Comparison of ENCODE assay signal across 12 cellular contexts in the genomic region with DNA sequence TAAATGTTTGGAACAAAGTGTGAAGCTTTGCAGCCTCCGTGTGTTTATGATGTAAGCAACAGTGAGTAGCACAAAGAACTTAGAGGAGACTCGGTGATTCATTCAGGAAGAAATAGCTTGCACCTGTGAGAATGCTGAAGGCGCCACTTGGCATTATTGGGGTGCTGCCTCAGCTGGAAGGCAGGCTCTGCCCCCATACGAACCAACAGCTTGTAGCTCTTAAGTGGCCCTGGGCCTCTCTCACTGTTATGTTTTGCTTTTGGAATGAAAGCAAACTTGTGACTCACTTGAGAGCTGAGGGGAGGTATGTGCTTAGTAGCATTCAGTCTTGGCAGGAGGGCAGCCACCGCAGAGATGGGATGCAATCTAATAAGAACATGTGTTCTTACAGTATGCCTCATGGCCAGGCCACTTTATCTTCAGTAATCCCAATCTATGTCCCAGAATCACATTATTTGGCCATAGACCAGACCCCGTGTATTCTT.
A peak's percentile ranks its signal among the peaks of the same experiment; 100 is the strongest.
DNase-seq lines count a peak whose midpoint lies in the region; FAIRE-seq and TF ChIP-seq lines count a peak whose summit lies in the region.
"Had no signal": no experiment of that assay in that cellular context is flagged by ENCODE, and none has a peak within 500 bp of the region (broad histone marks: within the 10 kb centered on the region; RNA-seq: fewer than 3 reads in every experiment).

No MANE protein-coding gene starts in this region.

- H3K4me3 ChIP-seq in A673 (ENCODE audit: low read depth, low read length, poor library complexity, severe bottlenecking), result no peak overlapping the region
- H3K4me3 ChIP-seq in endodermal cell (ENCODE audit: low read length), result no peak overlapping the region
- no peak overlapping the region for H3K4me3 ChIP-seq in muscle layer of duodenum (ENCODE audit: low read depth in 1 of 2, low read length in 2 of 2)
- no peak overlapping the region for H3K4me3 ChIP-seq in Caco-2 (ENCODE audit: low read depth, low read length)
- H3K4me3 ChIP-seq in CD8-positive, alpha-beta memory T cell (ENCODE audit: low read length), result no peak overlapping the region

- DNase-seq in A673 (ENCODE audit: low spot score) (peak; percentile 37), HTR-8/SVneo (ENCODE audit: insufficient read length, low spot score) (peak; percentile 67), endodermal cell (peak; percentile 50), Caco-2 (no peak), activated gamma-delta T cell (lab: John Stamatoyannopoulos, UW) (no peak), NCI-H1436 treated with DMSO at 0.1 percent for 48 hours (lab: John Stamatoyannopoulos, UW) (no peak)
- DNase-seq in CD8-positive, alpha-beta memory T cell, result no peak
- DNase-seq: NCI-H2029, T-helper 17 cell had no signal

- no TSS peak for BruUV-seq in A673 (replicated peaks; lab: Mats Ljungman, UMichigan)
- no TSS peak for BruUV-seq in Caco-2 (replicated peaks; lab: Mats Ljungman, UMichigan)

- no peaks in the 10 kb centered on the region for H3K9me3 ChIP-seq in A673 (ENCODE audit: low read depth, low read length, poor library complexity, severe bottlenecking)
- H3K9me3 ChIP-seq in endodermal cell (ENCODE audit: control insufficient read depth, low read length), result no peaks in the 10 kb centered on the region
- H3K9me3 ChIP-seq in muscle layer of duodenum (ENCODE audit: control insufficient read depth in 1 of 2, low read length in 2 of 2), result no peaks in the 10 kb centered on the region
- no peaks in the 10 kb centered on the region for H3K9me3 ChIP-seq in Caco-2
- H3K9me3 ChIP-seq in CD8-positive, alpha-beta memory T cell (ENCODE audit: low read length), result no peaks in the 10 kb centered on the region

- peak; percentile 95 for FAIRE-seq in HTR-8/SVneo (lab: Jason Lieb, UNC)

- 71 to 80% methylated on average over 3 to 6 of the region's 6 CpGs for WGBS in endodermal cell (ENCODE audit: insufficient coverage in 1 of 2, insufficient read length in 1 of 2), 2 experiments

- H3K27me3 ChIP-seq in A673 (replicated peaks; ENCODE audit: insufficient read depth, low read depth, low read length, poor library complexity) (no peaks in the 10 kb centered on the region), endodermal cell (ENCODE audit: control insufficient read depth, insufficient read depth, low read length, poor library complexity, severe bottlenecking) (no peaks in the 10 kb centered on the region), muscle layer of duodenum (ENCODE audit: low read depth, low read length) (no peaks in the 10 kb centered on the region), Caco-2 (replicated peaks; ENCODE audit: control insufficient read depth, insufficient read depth, low read length) (no peaks in the 10 kb centered on the region)
- no peaks in the 10 kb centered on the region for H3K27me3 ChIP-seq in CD8-positive, alpha-beta memory T cell (ENCODE audit: insufficient read depth, low read length, poor library complexity, severe bottlenecking)

- H3K27ac ChIP-seq in A673 (ENCODE audit: low read depth, low read length, poor library complexity, severe bottlenecking), result no peak overlapping the region
- no peak overlapping the region for H3K27ac ChIP-seq in endodermal cell (ENCODE audit: low read depth, low read length)
- peak overlapping the region; percentile 61 for H3K27ac ChIP-seq in muscle layer of duodenum (ENCODE audit: low read length)
- no peak overlapping the region for H3K27ac ChIP-seq in CD8-positive, alpha-beta memory T cell (ENCODE audit: low read depth, low read length)
- H3K27ac ChIP-seq: epithelial cell of prostate had no signal

- intact Hi-C loops in A673 (cut with micrococcal nuclease; ENCODE audit: unreplicated experiment), result loop anchor here (5.0 kb wide), 3 partner anchors 365 to 885 kb away; no protein-coding TSS in a partner anchor
- intact Hi-C loops in Caco-2 (cut with micrococcal nuclease; ENCODE audit: unreplicated experiment), result loop anchor here (2.0 kb wide), 2 partner anchors 39 to 729 kb away; no protein-coding TSS in a partner anchor

- H3K9me3 Mint-ChIP-seq in endodermal cell (no peaks in the 10 kb centered on the region), Caco-2 (ENCODE audit: unreplicated experiment) (peaks cover 9% of the 10 kb centered on the region)
- H3K9me3 Mint-ChIP-seq in CD8-positive, alpha-beta memory T cell, result no peaks in the 10 kb centered on the region
- H3K9me3 Mint-ChIP-seq: CD14-positive monocyte had no signal

- H3K27me3 Mint-ChIP-seq in endodermal cell (ENCODE audit: insufficient read depth), result peaks cover 2% of the 10 kb centered on the region
- H3K27me3 Mint-ChIP-seq in Caco-2 (ENCODE audit: insufficient read depth, unreplicated experiment), result no peaks in the 10 kb centered on the region
- H3K27me3 Mint-ChIP-seq in CD8-positive, alpha-beta memory T cell, result peaks cover 0 to 5% of the 10 kb centered on the region in 2 donors

- POLR2A ChIA-PET in A673 (lab: Charles Lee; ENCODE audit: low non-redundant PET), result no interaction called here
- POLR2A ChIA-PET in Caco-2 (lab: Charles Lee), result no interaction called here
- POLR2A ChIA-PET in CD8-positive, alpha-beta memory T cell (lab: Charles Lee), result no interaction called here

- TF ChIP-seq CTCF in A673 (conservative IDR thresholded peaks at IDR 0.05; ENCODE audit: low read depth, low read length) (no peak), endodermal cell (conservative IDR thresholded peaks at IDR 0.05) (no peak), Caco-2 (IDR thresholded peaks at IDR 0.05; ENCODE audit: insufficient read depth in 1 of 2, low read depth in 1 of 2, low read length in 1 of 2, severe bottlenecking in 1 of 2, unreplicated experiment in 1 of 2) (no peak)

- no peak overlapping the region for H3K27ac Mint-ChIP-seq in endodermal cell
- H3K27ac Mint-ChIP-seq in Caco-2 (ENCODE audit: unreplicated experiment), result no peak overlapping the region
- H3K27ac Mint-ChIP-seq in CD8-positive, alpha-beta memory T cell, result no peak overlapping the region
- H3K27ac Mint-ChIP-seq: CD14-positive monocyte, T-helper 17 cell had no signal

- H3K9ac ChIP-seq in endodermal cell (ENCODE audit: extremely low read depth, low read length, poor library complexity, severe bottlenecking), result no peak overlapping the region

- no peaks in the 10 kb centered on the region for H3K4me1 ChIP-seq in A673 (ENCODE audit: insufficient read depth, low read length, poor library complexity, severe bottlenecking)
- H3K4me1 ChIP-seq in endodermal cell (ENCODE audit: control insufficient read depth, insufficient read depth, low read length), result no peaks in the 10 kb centered on the region
- peaks cover 5 to 18% of the 10 kb centered on the region in 2 donors for H3K4me1 ChIP-seq in muscle layer of duodenum (ENCODE audit: control insufficient read depth in 1 of 2, insufficient read depth in 2 of 2, low read length in 2 of 2)
- peaks cover 8% of the 10 kb centered on the region; the same call in 1 of the 2 replicates for H3K4me1 ChIP-seq in Caco-2
- no peaks in the 10 kb centered on the region for H3K4me1 ChIP-seq in CD8-positive, alpha-beta memory T cell (ENCODE audit: insufficient read depth, low read length)

- CTCF ChIA-PET in A673 (lab: Charles Lee), result interaction anchor here (0.9 kb wide), 1 partner anchor 614 kb away, joined by 3 read pairs; no protein-coding TSS in a partner anchor
- CTCF ChIA-PET in Caco-2 (lab: Charles Lee), result no interaction called here
- CTCF ChIA-PET in CD8-positive, alpha-beta memory T cell (lab: Charles Lee), result no interaction called here

- H3K36me3 Mint-ChIP-seq in endodermal cell (ENCODE audit: low read depth) (no peaks in the 10 kb centered on the region), Caco-2 (ENCODE audit: insufficient read depth, unreplicated experiment) (no peaks in the 10 kb centered on the region)
- no peaks in the 10 kb centered on the region for H3K36me3 Mint-ChIP-seq in CD8-positive, alpha-beta memory T cell
- H3K36me3 Mint-ChIP-seq: CD14-positive monocyte had no signal

- no peaks in the 10 kb centered on the region for H3K36me3 ChIP-seq in A673 (ENCODE audit: insufficient read depth, low read length, poor library complexity, severe bottlenecking)
- H3K36me3 ChIP-seq in endodermal cell (ENCODE audit: control insufficient read depth, insufficient read depth, low read length), result no peaks in the 10 kb centered on the region
- no peaks in the 10 kb centered on the region for H3K36me3 ChIP-seq in muscle layer of duodenum (ENCODE audit: control insufficient read depth in 1 of 2, insufficient read depth in 2 of 2, low read length in 2 of 2)
- no peaks in the 10 kb centered on the region for H3K36me3 ChIP-seq in Caco-2 (ENCODE audit: control insufficient read depth, insufficient read depth, low read length)
- no peaks in the 10 kb centered on the region for H3K36me3 ChIP-seq in CD8-positive, alpha-beta memory T cell (ENCODE audit: insufficient read depth, low read length)

- H3K4me1 Mint-ChIP-seq in endodermal cell (peaks cover 13% of the 10 kb centered on the region), Caco-2 (ENCODE audit: low read depth, unreplicated experiment) (peaks cover 12% of the 10 kb centered on the region)
- no peaks in the 10 kb centered on the region for H3K4me1 Mint-ChIP-seq in CD8-positive, alpha-beta memory T cell
- H3K4me1 Mint-ChIP-seq: CD14-positive monocyte had no signal

- H3K4me3 Mint-ChIP-seq in endodermal cell (no peak overlapping the region), Caco-2 (ENCODE audit: unreplicated experiment) (no peak overlapping the region)
- H3K4me3 Mint-ChIP-seq in CD8-positive, alpha-beta memory T cell, result no peak overlapping the region
- H3K4me3 Mint-ChIP-seq: CD14-positive monocyte, T-helper 17 cell had no signal

Comparison
In these comparisons a context has a peak if more than half of its experiments do, and no peak if none do; other contexts are left out.
1. DNase-seq: peak in A673 (single experiment), HTR-8/SVneo (single experiment) and endodermal cell (single experiment); none in Caco-2 (0 of 2), activated gamma-delta T cell (single experiment), NCI-H1436 treated with DMSO at 0.1 percent for 48 hours (single experiment) and CD8-positive, alpha-beta memory T cell (0 of 5).